In the genomic region with DNA sequence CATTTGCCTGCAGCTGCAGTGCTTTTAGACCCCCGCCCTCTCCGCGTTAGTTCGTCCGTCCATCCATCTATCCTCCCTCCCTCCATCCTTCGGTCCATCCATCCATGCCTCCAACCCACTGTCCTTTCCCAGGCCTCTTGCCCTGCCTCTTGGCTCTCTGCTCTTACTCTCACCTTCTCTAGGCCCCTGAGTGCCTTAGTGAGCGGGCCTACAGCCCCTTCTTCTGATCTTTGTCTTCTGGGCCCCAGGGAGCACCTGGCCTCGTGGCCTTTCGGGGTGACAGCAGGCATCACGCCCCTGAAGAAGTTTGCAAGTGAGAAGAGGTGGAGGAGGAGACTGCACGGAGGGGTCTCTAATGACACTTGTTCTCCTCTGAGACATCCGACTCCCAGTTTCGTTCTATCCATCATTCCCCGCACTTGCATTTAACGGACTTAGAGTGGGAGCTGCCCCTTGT, we compare ENCODE assay signal across 8 cellular contexts. TPM values are rescaled to one million over a fixed set of nuclear protein-coding genes. Genes with fewer than 3 reads are reported as not detected.
A peak's percentile ranks its signal among the peaks of the same experiment; 100 is the strongest.
DNase-seq lines count a peak whose midpoint lies in the region; ATAC-seq and TF ChIP-seq lines count a peak whose summit lies in the region.

No MANE protein-coding gene starts in this region.

- no peaks in the 10 kb centered on the region for H3K27me3 ChIP-seq in CD4-positive, CD25-positive, alpha-beta regulatory T cell (ENCODE audit: control insufficient read depth, insufficient read depth, low read length)
- H3K27me3 ChIP-seq in Loucy (ENCODE audit: insufficient read depth, low read length, poor library complexity, severe bottlenecking): no peaks in the 10 kb centered on the region
- no peaks in the 10 kb centered on the region for H3K27me3 ChIP-seq in naive thymus-derived CD4-positive, alpha-beta T cell (ENCODE audit: control insufficient read depth in 2 of 2, insufficient read depth in 2 of 2, low read length in 2 of 2)

- CTCF ChIA-PET in naive thymus-derived CD4-positive, alpha-beta T cell (lab: Charles Lee): interaction anchor here (1.0 to 32.6 kb wide), 4 partner anchors 9 to 550 kb away, joined by 3 to 1240 read pairs (median 218); a partner anchor contains a TSS
- CTCF ChIA-PET in GM10248 (lab: Yijun Ruan, JAX): interaction anchor here (0.7 to 43.8 kb wide), 7 partner anchors 10 to 545 kb away, joined by 3 to 1898 read pairs (median 4); a partner anchor contains a TSS

- H3K9ac ChIP-seq in Loucy (ENCODE audit: low read depth, low read length, poor library complexity, severe bottlenecking): peak overlapping the region; percentile 75

- H3K4me3 ChIP-seq in CD4-positive, CD25-positive, alpha-beta regulatory T cell (ENCODE audit: low read depth, low read length): peak overlapping the region; percentile 73
- peak overlapping the region; percentile 89 for H3K4me3 ChIP-seq in Loucy (ENCODE audit: low read length, poor library complexity, severe bottlenecking)
- peak overlapping the region; percentile 98 for H3K4me3 ChIP-seq in naive thymus-derived CD4-positive, alpha-beta T cell (ENCODE audit: low read length)

- peaks cover 0 to 33% (median 24%) of the 10 kb centered on the region in 4 donors for H3K4me1 Mint-ChIP-seq in CD4-positive, CD25-positive, alpha-beta regulatory T cell
- H3K4me1 Mint-ChIP-seq in naive thymus-derived CD4-positive, alpha-beta T cell: peaks cover 23 to 44% (median 33%) of the 10 kb centered on the region in 7 donors

- peak overlapping the region; percentile 55 to 87 (median 86) for H3K27ac Mint-ChIP-seq in CD4-positive, CD25-positive, alpha-beta regulatory T cell
- peak overlapping the region; percentile 83 to 92 (median 90) for H3K27ac Mint-ChIP-seq in naive thymus-derived CD4-positive, alpha-beta T cell

- peaks cover 11% of the 10 kb centered on the region for H3K36me3 ChIP-seq in CD4-positive, CD25-positive, alpha-beta regulatory T cell (ENCODE audit: control insufficient read depth, insufficient read depth, low read length)
- no peaks in the 10 kb centered on the region; the same call in 1 of the 2 replicates for H3K36me3 ChIP-seq in Loucy (ENCODE audit: insufficient read depth, low read length)
- peaks cover 0 to 34% (median 0%) of the 10 kb centered on the region in 3 experiments for H3K36me3 ChIP-seq in naive thymus-derived CD4-positive, alpha-beta T cell (ENCODE audit: control insufficient read depth in 2 of 3, insufficient read depth in 3 of 3, low read length in 3 of 3)

- peaks cover 9% of the 10 kb centered on the region for H3K27me3 Mint-ChIP-seq in CD4-positive, CD25-positive, alpha-beta regulatory T cell
- peaks cover 0 to 18% (median 0%) of the 10 kb centered on the region in 5 donors for H3K27me3 Mint-ChIP-seq in naive thymus-derived CD4-positive, alpha-beta T cell

- H3K4me1 ChIP-seq in CD4-positive, CD25-positive, alpha-beta regulatory T cell (ENCODE audit: control insufficient read depth, insufficient read depth, low read length, poor library complexity, severe bottlenecking): peaks cover 20% of the 10 kb centered on the region
- H3K4me1 ChIP-seq in Loucy (ENCODE audit: insufficient read depth, low read length, poor library complexity, severe bottlenecking): peaks cover 23% of the 10 kb centered on the region
- peaks cover 9 to 14% of the 10 kb centered on the region in 2 donors for H3K4me1 ChIP-seq in naive thymus-derived CD4-positive, alpha-beta T cell (ENCODE audit: control insufficient read depth in 2 of 2, insufficient read depth in 2 of 2, low read length in 2 of 2)

- H3K9me3 Mint-ChIP-seq in CD4-positive, CD25-positive, alpha-beta regulatory T cell: no peaks in the 10 kb centered on the region
- no peaks in the 10 kb centered on the region for H3K9me3 Mint-ChIP-seq in naive thymus-derived CD4-positive, alpha-beta T cell

- no peaks in the 10 kb centered on the region; the same call in 1 of the 2 replicates for H3K79me2 ChIP-seq in Loucy (ENCODE audit: insufficient read depth, low read length)

- H3K9me3 ChIP-seq in CD4-positive, CD25-positive, alpha-beta regulatory T cell (ENCODE audit: control insufficient read depth in 2 of 2, low read length in 2 of 2): no peaks in the 10 kb centered on the region
- H3K9me3 ChIP-seq in Loucy (ENCODE audit: insufficient read depth, low read depth, low read length): no peaks in the 10 kb centered on the region
- H3K9me3 ChIP-seq in naive thymus-derived CD4-positive, alpha-beta T cell (ENCODE audit: control insufficient read depth in 2 of 3, low read length in 3 of 3): no peaks in the 10 kb centered on the region

- peak overlapping the region; percentile 84 for H3K27ac ChIP-seq in CD4-positive, CD25-positive, alpha-beta regulatory T cell (ENCODE audit: insufficient read depth, low read length, poor library complexity, severe bottlenecking)
- peak overlapping the region; percentile 95 for H3K27ac ChIP-seq in cingulate gyrus (ENCODE audit: low read depth, low read length)
- peak overlapping the region; percentile 88 for H3K27ac ChIP-seq in naive thymus-derived CD4-positive, alpha-beta T cell (ENCODE audit: low read depth, low read length)

- no peak for TF ChIP-seq CTCF in Loucy (conservative IDR thresholded peaks at IDR 0.05; ENCODE audit: low read length)
- no peak for TF ChIP-seq CTCF in GM10248 (IDR thresholded peaks at IDR 0.05; ENCODE audit: control extremely low read depth, extremely low read depth, low read depth, missing control alignments)

- ATAC-seq in CD4-positive, CD25-positive, alpha-beta regulatory T cell (ENCODE audit: low read depth in 2 of 2): no peak
- no peak for ATAC-seq in naive thymus-derived CD4-positive, alpha-beta T cell
- ATAC-seq in HG02852 (IDR thresholded peaks at IDR 0.05; ENCODE audit: unreplicated experiment): no peak
- no peak for ATAC-seq in GM21381 (IDR thresholded peaks at IDR 0.05; ENCODE audit: unreplicated experiment)
- ATAC-seq in HG03571 (IDR thresholded peaks at IDR 0.05; ENCODE audit: unreplicated experiment): no peak

- peak overlapping the region; percentile 95 for H2AFZ ChIP-seq in Loucy (ENCODE audit: low read length)

- H3K4me3 Mint-ChIP-seq in CD4-positive, CD25-positive, alpha-beta regulatory T cell: peak overlapping the region; percentile 89 to 97 (median 96)
- H3K4me3 Mint-ChIP-seq in naive thymus-derived CD4-positive, alpha-beta T cell: peak overlapping the region; percentile 93 to 99 (median 96)

- no peak for DNase-seq in CD4-positive, CD25-positive, alpha-beta regulatory T cell
- no peak for DNase-seq in naive thymus-derived CD4-positive, alpha-beta T cell
- no peak for DNase-seq in GM10248 (ENCODE audit: extremely low spot score)

- H3K4me2 ChIP-seq in Loucy (ENCODE audit: low read depth, low read length, poor library complexity, severe bottlenecking): peak overlapping the region; percentile 97

- POLR2A ChIA-PET in naive thymus-derived CD4-positive, alpha-beta T cell (lab: Charles Lee): interaction anchor here (0.6 to 27.0 kb wide), 12 partner anchors 22 to 725 kb away, joined by 3 to 478 read pairs (median 4); a partner anchor contains a TSS
- POLR2A ChIA-PET in GM10248 (lab: Yijun Ruan, JAX): no interaction called here

- no peaks in the 10 kb centered on the region for H3K9me2 ChIP-seq in Loucy (replicated peaks; ENCODE audit: low read depth, low read length)

- H4K20me1 ChIP-seq in Loucy (ENCODE audit: insufficient read depth, low read length, poor library complexity, severe bottlenecking): no peaks in the 10 kb centered on the region

- intact Hi-C loops in naive thymus-derived CD4-positive, alpha-beta T cell (cut with micrococcal nuclease): loop anchor here (1.0 to 10.0 kb wide), 7 partner anchors 136 to 740 kb away; a partner anchor contains a TSS

- H3F3A ChIP-seq in Loucy (ENCODE audit: low read depth): no peaks in the 10 kb centered on the region

- peaks cover 8% of the 10 kb centered on the region for H3K36me3 Mint-ChIP-seq in CD4-positive, CD25-positive, alpha-beta regulatory T cell
- H3K36me3 Mint-ChIP-seq in naive thymus-derived CD4-positive, alpha-beta T cell: peaks cover 0 to 15% (median 3%) of the 10 kb centered on the region in 5 donors

RNA-seq across cellular contexts. Expression of a gene that starts 0.8 kb away (rescaled TPM):
- total RNA-seq in CD4-positive, CD25-positive, alpha-beta regulatory T cell: 13.2 TPM
- polyA plus RNA-seq in CD4-positive, CD25-positive, alpha-beta regulatory T cell: 1 to 10 TPM; 4.7 to 8.0 (median 5.6) TPM
- 10 to 100 TPM; 10.5 to 12.8 (median 11.7) TPM for total RNA-seq in naive thymus-derived CD4-positive, alpha-beta T cell
- polyA plus RNA-seq in naive thymus-derived CD4-positive, alpha-beta T cell: 10 to 100 TPM in 1 of 2 donors, 1 to 10 TPM in 1; 4.9 to 15.2 TPM

RNA-seq across cellular contexts. Expression of a gene that starts 9.3 kb away (rescaled TPM):
- total RNA-seq in CD4-positive, CD25-positive, alpha-beta regulatory T cell: 30.7 TPM
- 10 to 100 TPM; 11.5 to 22.7 (median 18.7) TPM for polyA plus RNA-seq in CD4-positive, CD25-positive, alpha-beta regulatory T cell
- 10 to 100 TPM; 19.6 to 41.5 (median 24.1) TPM for total RNA-seq in naive thymus-derived CD4-positive, alpha-beta T cell
- polyA plus RNA-seq in naive thymus-derived CD4-positive, alpha-beta T cell: 10 to 100 TPM; 13.5 to 25.3 TPM

RNA-seq across cellular contexts. Expression of a gene that starts 18.2 kb away (rescaled TPM):
- total RNA-seq in CD4-positive, CD25-positive, alpha-beta regulatory T cell: not detected
- not detected for polyA plus RNA-seq in CD4-positive, CD25-positive, alpha-beta regulatory T cell
- total RNA-seq in naive thymus-derived CD4-positive, alpha-beta T cell: not detected
- polyA plus RNA-seq in naive thymus-derived CD4-positive, alpha-beta T cell: under 1 TPM in 1 of 2 donors, not detected in 1; 0.43 TPM

RNA-seq across cellular contexts. Expression of a gene that starts 25.0 kb away (rescaled TPM):
- total RNA-seq in CD4-positive, CD25-positive, alpha-beta regulatory T cell: 6.6 TPM
- polyA plus RNA-seq in CD4-positive, CD25-positive, alpha-beta regulatory T cell: 10 to 100 TPM in 3 of 4 donors, 1 to 10 TPM in 1; 5.2 to 17.1 (median 11.8) TPM
- 10 to 100 TPM in 3 of 5 experiments, 1 to 10 TPM in 2; 2.9 to 42.2 (median 17.7) TPM for total RNA-seq in naive thymus-derived CD4-positive, alpha-beta T cell
- 10 to 100 TPM; 17.4 to 36.2 TPM for polyA plus RNA-seq in naive thymus-derived CD4-positive, alpha-beta T cell

RNA-seq across cellular contexts. Expression of a gene that starts 55.1 kb away (rescaled TPM):
- total RNA-seq in CD4-positive, CD25-positive, alpha-beta regulatory T cell: 0.20 TPM
- polyA plus RNA-seq in CD4-positive, CD25-positive, alpha-beta regulatory T cell: under 1 TPM in 2 of 4 donors, not detected in 2; 0.43 TPM
- under 1 TPM; 0.05 to 0.58 (median 0.42) TPM for total RNA-seq in naive thymus-derived CD4-positive, alpha-beta T cell
- polyA plus RNA-seq in naive thymus-derived CD4-positive, alpha-beta T cell: under 1 TPM in 1 of 2 donors, not detected in 1; 0.45 TPM
